1 cellular context compared by ENCODE assay signal in genomic region chr13:34719060-34719875, GRCh38.
TF ChIP-seq lines count a peak whose summit lies in the region.

No MANE protein-coding gene starts in this region.

TF ChIP-seq in endothelial cell of umbilical vein, 7 proteins besides CTCF, POLR2A, EP300 and RAD21 (continued from another document):
- TF ChIP-seq MYC (IDR thresholded peaks at IDR 0.05; ENCODE audit: low read depth, low read length) (no peak), JUN (IDR thresholded peaks at IDR 0.05; ENCODE audit: borderline replicate concordance, insufficient read depth, insufficient read length, low read depth) (peak; percentile 83), GATA2 (IDR thresholded peaks at IDR 0.05; ENCODE audit: insufficient read depth, insufficient read length, low read depth, low read length) (no peak)
